ENCODE assay signal across 27 cellular contexts in the genomic region with DNA sequence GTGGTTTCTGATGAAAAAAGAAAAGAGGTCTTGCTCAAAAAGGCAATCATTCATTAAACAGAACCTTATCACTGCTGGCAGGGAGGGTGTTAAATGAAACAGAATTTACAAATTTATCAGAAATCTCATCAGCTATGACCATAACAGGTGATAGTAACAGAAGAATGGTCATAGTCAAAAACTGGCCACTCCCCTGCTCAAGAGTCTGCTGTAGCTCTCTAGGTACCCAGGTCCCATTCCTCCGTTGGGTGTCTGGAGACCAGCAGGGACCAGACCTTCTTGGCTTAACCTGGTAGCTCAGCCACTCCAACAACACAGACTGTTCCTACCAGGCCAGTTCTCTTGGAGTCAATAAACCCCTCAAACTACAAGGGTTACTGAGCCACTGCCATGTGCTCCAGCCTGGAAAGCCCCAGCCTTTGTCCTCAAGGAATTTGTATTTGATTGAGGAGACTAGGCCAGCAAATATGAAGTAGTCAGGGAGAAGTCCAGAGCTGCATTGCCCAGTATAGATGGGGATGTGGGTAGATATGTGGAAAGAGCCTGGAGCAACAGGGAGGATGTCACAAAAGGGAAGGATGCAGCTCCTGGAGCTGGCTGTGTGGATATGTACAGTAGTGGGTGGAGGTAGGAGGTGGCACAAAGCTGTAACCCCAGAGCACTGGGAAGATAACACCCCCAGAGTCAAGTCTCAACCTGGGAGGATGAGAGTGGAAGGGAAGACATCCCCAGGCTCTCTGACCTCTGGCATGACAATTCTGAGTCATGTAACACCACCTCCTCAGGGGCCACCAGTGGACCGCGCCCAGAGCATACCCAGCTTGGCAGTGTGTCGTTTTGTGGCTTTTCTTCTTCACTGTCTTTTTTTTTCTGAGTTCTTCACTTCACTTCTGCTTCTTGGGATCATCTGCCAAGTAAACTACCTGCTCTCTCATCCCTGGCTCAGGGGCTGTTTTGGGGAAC. TPM values are rescaled to one million over a fixed set of nuclear protein-coding genes. Genes with fewer than 3 reads are reported as not detected.
DNase-seq lines count a peak whose midpoint lies in the region; ATAC-seq and TF ChIP-seq lines count a peak whose summit lies in the region.
"Had no signal": no experiment of that assay in that cellular context is flagged by ENCODE, and none has a peak within 500 bp of the region (broad histone marks: within the 10 kb centered on the region; RNA-seq: fewer than 3 reads in every experiment).

No MANE protein-coding gene starts in this region.

- H3K4me3 Mint-ChIP-seq in endodermal cell (no peak overlapping the region), neural progenitor cell (peak overlapping the region; percentile 37)
- H3K4me3 Mint-ChIP-seq: activated CD4-positive, alpha-beta T cell treated with anti-CD3 and anti-CD28 coated beads, Interleukin-2, amount 10 ng/mL, durations not matched to agents 7 days and 5 days; activated naive CD4-positive, alpha-beta T cell treated with anti-CD3 and anti-CD28 coated beads, Interleukin-2, amount 10 ng/mL, durations not matched to agents 7 days and 5 days; activated T-cell treated with anti-CD3 and anti-CD28 coated beads, Interleukin-2, amount 50 U/mL, for 72 hours; stimulated activated memory B cell treated with anti-CD40 and anti-IgM and Interleukin-4, amounts not matched to agents 10 μg/mL and 1 μg/mL and 100 μg/mL, for 72 hours; T-helper 2 cell treated with Interferon-gamma antibody and Interleukin-4, amounts not matched to agents 5 μg/mL and 100 μg/mL, for 36 hours had no signal

- peak overlapping the region; percentile 78 for H3K27ac ChIP-seq in HUES64 (ENCODE audit: low read depth, low read length)
- peak overlapping the region; percentile 67 for H3K27ac ChIP-seq in endodermal cell (ENCODE audit: low read depth, low read length)
- H3K27ac ChIP-seq in neural progenitor cell, result no peak overlapping the region
- H3K27ac ChIP-seq: C4-2B, RWPE1, thoracic aorta, WERI-Rb-1 had no signal

- H3K27me3 ChIP-seq in HUES64 (ENCODE audit: insufficient read depth, low read length) (no peaks in the 10 kb centered on the region), endodermal cell (ENCODE audit: control insufficient read depth, insufficient read depth, low read length, poor library complexity, severe bottlenecking) (no peaks in the 10 kb centered on the region), neural progenitor cell (peaks cover 3% of the 10 kb centered on the region)

- H3K9me3 ChIP-seq in HUES64 (ENCODE audit: insufficient read depth, low read depth, low read length) (peaks cover 17% of the 10 kb centered on the region), endodermal cell (ENCODE audit: control insufficient read depth, low read length) (peaks cover 40% of the 10 kb centered on the region), neural progenitor cell (ENCODE audit: low read depth) (no peaks in the 10 kb centered on the region)
- H3K9me3 ChIP-seq: SK-N-SH, thoracic aorta had no signal

- H3K9ac ChIP-seq in HUES64 (ENCODE audit: low read depth, low read length) (no peak overlapping the region), endodermal cell (ENCODE audit: extremely low read depth, low read length, poor library complexity, severe bottlenecking) (no peak overlapping the region), neural progenitor cell (no peak overlapping the region)
- H3K9ac ChIP-seq: SK-N-SH had no signal

- no peak overlapping the region for H3K4me2 ChIP-seq in neural progenitor cell
- H3K4me2 ChIP-seq: SK-N-SH had no signal

- H4K20me1 ChIP-seq in neural progenitor cell (ENCODE audit: low read depth), result no peaks in the 10 kb centered on the region

- H3K4me1 Mint-ChIP-seq in endodermal cell (peaks cover 31% of the 10 kb centered on the region), neural progenitor cell (peaks cover 47% of the 10 kb centered on the region)
- H3K4me1 Mint-ChIP-seq: stimulated activated memory B cell treated with anti-CD40 and anti-IgM and Interleukin-4, amounts not matched to agents 10 μg/mL and 1 μg/mL and 100 μg/mL, for 72 hours had no signal

- H3K4me1 ChIP-seq in HUES64 (ENCODE audit: insufficient read depth, low read length) (peaks cover 14% of the 10 kb centered on the region; the same call in 1 of the 2 replicates), endodermal cell (ENCODE audit: control insufficient read depth, insufficient read depth, low read length) (peaks cover 21% of the 10 kb centered on the region), neural progenitor cell (peaks cover 11% of the 10 kb centered on the region)

- H3K27ac Mint-ChIP-seq in endodermal cell (peak overlapping the region; percentile 79), neural progenitor cell (peak overlapping the region; percentile 97)
- H3K27ac Mint-ChIP-seq: activated CD4-positive, alpha-beta T cell treated with anti-CD3 and anti-CD28 coated beads, Interleukin-2, amount 10 ng/mL, durations not matched to agents 7 days and 5 days; activated naive CD4-positive, alpha-beta T cell treated with anti-CD3 and anti-CD28 coated beads, Interleukin-2, amount 10 ng/mL, durations not matched to agents 7 days and 5 days; activated T-cell treated with anti-CD3 and anti-CD28 coated beads, Interleukin-2, amount 50 U/mL, for 72 hours; stimulated activated memory B cell treated with anti-CD40 and anti-IgM and Interleukin-4, amounts not matched to agents 10 μg/mL and 1 μg/mL and 100 μg/mL, for 72 hours; T-helper 2 cell treated with Interferon-gamma antibody and Interleukin-4, amounts not matched to agents 5 μg/mL and 100 μg/mL, for 36 hours had no signal

- DNase-seq in EL (peak; percentile 11), endodermal cell (peak; percentile 57), neural progenitor cell (ENCODE audit: low spot score) (no peak), NCI-H1436 (lab: John Stamatoyannopoulos, UW) (no peak), NCI-H748 (lab: John Stamatoyannopoulos, UW; ENCODE audit: unreplicated experiment) (no peak)
- DNase-seq: activated CD4-positive, alpha-beta T cell treated with anti-CD3 and anti-CD28 coated beads, Interleukin-2, amount 10 ng/mL, durations not matched to agents 7 days and 5 days; activated naive CD4-positive, alpha-beta T cell treated with anti-CD3 and anti-CD28 coated beads, Interleukin-2, amount 10 ng/mL, durations not matched to agents 7 days and 5 days; activated T-cell treated with anti-CD3 and anti-CD28 coated beads, Interleukin-2, amount 50 U/mL, for 72 hours; amniotic stem cell; cortex of kidney; kidney; NCI-H1694 treated with DMSO at 0.1 percent for 48 hours; NCI-H526 treated with DMSO at 0.1 percent for 48 hours; occipital lobe; SK-N-SH; small intestine; stimulated activated CD4-positive, alpha-beta T cell treated with anti-CD3 and anti-CD28 coated beads, Interleukin-2, amount 100 ng/mL, for 48 hours; WERI-Rb-1 had no signal

- H3K36me3 ChIP-seq in HUES64 (ENCODE audit: insufficient read depth, low read length) (no peaks in the 10 kb centered on the region), endodermal cell (ENCODE audit: control insufficient read depth, insufficient read depth, low read length) (no peaks in the 10 kb centered on the region), neural progenitor cell (no peaks in the 10 kb centered on the region)
- H3K36me3 ChIP-seq: thoracic aorta, WERI-Rb-1 had no signal

- H3K9me3 Mint-ChIP-seq in endodermal cell, result peaks cover 5% of the 10 kb centered on the region
- H3K9me3 Mint-ChIP-seq in neural progenitor cell, result peaks cover 2% of the 10 kb centered on the region

- H3K27me3 Mint-ChIP-seq in endodermal cell (ENCODE audit: insufficient read depth), result no peaks in the 10 kb centered on the region
- H3K27me3 Mint-ChIP-seq in neural progenitor cell (ENCODE audit: insufficient read depth, low read depth), result peaks cover 3% of the 10 kb centered on the region
- H3K27me3 Mint-ChIP-seq: activated CD4-positive, alpha-beta T cell treated with anti-CD3 and anti-CD28 coated beads, Interleukin-2, amount 10 ng/mL, durations not matched to agents 7 days and 5 days; activated naive CD4-positive, alpha-beta T cell treated with anti-CD3 and anti-CD28 coated beads, Interleukin-2, amount 10 ng/mL, durations not matched to agents 7 days and 5 days; stimulated activated memory B cell treated with anti-CD40 and anti-IgM and Interleukin-4, amounts not matched to agents 10 μg/mL and 1 μg/mL and 100 μg/mL, for 72 hours had no signal

- WGBS in HUES64, result 93% methylated on average over 4 of the region's 4 CpGs
- WGBS in endodermal cell (ENCODE audit: insufficient coverage in 1 of 2, insufficient read length in 1 of 2), 2 experiments, result 87 to 97% methylated on average over 4 of the region's 4 CpGs

- no peaks in the 10 kb centered on the region for H3K36me3 Mint-ChIP-seq in endodermal cell (ENCODE audit: low read depth)
- peaks cover 2% of the 10 kb centered on the region for H3K36me3 Mint-ChIP-seq in neural progenitor cell

- TF ChIP-seq CTCF in endodermal cell (conservative IDR thresholded peaks at IDR 0.05) (no peak), neural progenitor cell (IDR thresholded peaks at IDR 0.05) (no peak)

- H3K4me3 ChIP-seq in HUES64 (ENCODE audit: low read length) (no peak overlapping the region), endodermal cell (ENCODE audit: low read length) (no peak overlapping the region), neural progenitor cell (no peak overlapping the region)
- H3K4me3 ChIP-seq: lung, thoracic aorta had no signal

- H2AFZ ChIP-seq in neural progenitor cell (replicated peaks), result no peak overlapping the region

- H3K79me2 ChIP-seq in neural progenitor cell (ENCODE audit: low read depth), result no peaks in the 10 kb centered on the region

- H3F3A ChIP-seq in neural progenitor cell (ENCODE audit: low read depth), result peaks cover 6% of the 10 kb centered on the region

- no peak for ATAC-seq in GM21423 (IDR thresholded peaks at IDR 0.05; ENCODE audit: unreplicated experiment)
- ATAC-seq: HepG2; stimulated activated memory B cell treated with anti-CD40 and anti-IgM and Interleukin-4, amounts not matched to agents 10 μg/mL and 1 μg/mL and 100 μg/mL, for 72 hours had no signal

RNA-seq across cellular contexts. Expression of a gene that starts 21.9 kb away (rescaled TPM):
- 42.3 TPM for polyA plus RNA-seq in HUES64 (2013, experiment 1 of 2)
- polyA plus RNA-seq in HUES64 (2013, experiment 2 of 2), result 44.6 TPM
- total RNA-seq in endodermal cell (10 to 100 TPM in 1 of 2 donors, 1 to 10 TPM in 1; 7.0 to 12.7 TPM), neural progenitor cell (ENCODE audit: low replicate concordance) (6.8 and 10.1 TPM in 2 replicates)
- polyA plus RNA-seq in endodermal cell (2013, experiment 1 of 2), result 35.2 TPM
- polyA plus RNA-seq in endodermal cell (2013, experiment 2 of 2), result 28.1 TPM

Comparison
In these comparisons a context has a peak if more than half of its experiments do, and no peak if none do; other contexts are left out.
1. DNase-seq: peak in EL (single experiment) and endodermal cell (single experiment); none in neural progenitor cell (single experiment), NCI-H1436 (single experiment) and NCI-H748 (single experiment).